Comparison of ENCODE assay signal across 1 cellular context in genomic region chr2:219104107-219105050, GRCh38.
TF ChIP-seq lines count a peak whose summit lies in the region.

No MANE protein-coding gene starts in this region.

TF ChIP-seq in HepG2, 621 proteins besides CTCF, POLR2A, EP300 and RAD21 (continued from another document and continues in another):
- TF ChIP-seq ZBTB10 (CRISPR knock-in tag; IDR thresholded peaks at IDR 0.05; ENCODE audit: borderline replicate concordance) (no peak), ATF6 (CRISPR knock-in tag; conservative IDR thresholded peaks at IDR 0.05) (no peak), ZNF260 (CRISPR knock-in tag; IDR thresholded peaks at IDR 0.05; ENCODE audit: borderline replicate concordance, low read depth) (no peak), RFXAP (CRISPR knock-in tag; IDR thresholded peaks at IDR 0.05; ENCODE audit: borderline replicate concordance) (no peak), REST (IDR thresholded peaks at IDR 0.05; ENCODE audit: borderline replicate concordance in 1 of 2, low read depth in 1 of 2, low read length in 2 of 2) (no peak), PAWR (CRISPR knock-in tag; IDR thresholded peaks at IDR 0.05; ENCODE audit: borderline replicate concordance) (no peak), LCORL (IDR thresholded peaks at IDR 0.05) (no peak), LCORL (CRISPR knock-in tag; IDR thresholded peaks at IDR 0.05) (no peak), ZFY (CRISPR knock-in tag; IDR thresholded peaks at IDR 0.05) (no peak), ZNF275 (CRISPR knock-in tag; IDR thresholded peaks at IDR 0.05; ENCODE audit: borderline replicate concordance) (no peak), TCF7L2 (IDR thresholded peaks at IDR 0.05; ENCODE audit: low read depth, low read length) (no peak), EEA1 (CRISPR knock-in tag; IDR thresholded peaks at IDR 0.05; ENCODE audit: borderline replicate concordance) (no peak), TSC22D2 (CRISPR knock-in tag; IDR thresholded peaks at IDR 0.05; ENCODE audit: borderline replicate concordance) (no peak; the same call in 1 of the 2 replicates), ZNF496 (CRISPR knock-in tag; IDR thresholded peaks at IDR 0.05; ENCODE audit: insufficient replicate concordance) (no peak), TERF1 (CRISPR knock-in tag; IDR thresholded peaks at IDR 0.05) (no peak), NR0B2 (CRISPR knock-in tag; IDR thresholded peaks at IDR 0.05) (no peak), ZNF674 (CRISPR knock-in tag; IDR thresholded peaks at IDR 0.05; ENCODE audit: low read depth) (no peak), KAT2B (IDR thresholded peaks at IDR 0.05; ENCODE audit: borderline replicate concordance, low read depth, low read length) (no peak), KLF6 (CRISPR knock-in tag; IDR thresholded peaks at IDR 0.05) (no peak), ZNF20 (CRISPR knock-in tag; IDR thresholded peaks at IDR 0.05) (no peak), HNF4G (IDR thresholded peaks at IDR 0.05; ENCODE audit: borderline replicate concordance, low read depth, low read length) (no peak), HNF4G (CRISPR knock-in tag; IDR thresholded peaks at IDR 0.05; ENCODE audit: borderline replicate concordance, low read depth) (no peak), AGO1 (IDR thresholded peaks at IDR 0.05; ENCODE audit: low read depth, low read length, poor library complexity, severe bottlenecking) (no peak), ZBTB39 (CRISPR knock-in tag; IDR thresholded peaks at IDR 0.05) (no peak), MXI1 (IDR thresholded peaks at IDR 0.05; ENCODE audit: borderline replicate concordance, low read depth, low read length) (no peak), ZBED4 (CRISPR knock-in tag; IDR thresholded peaks at IDR 0.05; ENCODE audit: borderline replicate concordance) (0 out of 2 replicates have a peak, but pooled peaks have one; percentile 19), ZNF773 (CRISPR knock-in tag; IDR thresholded peaks at IDR 0.05; ENCODE audit: borderline replicate concordance) (no peak), MAZ (IDR thresholded peaks at IDR 0.05; ENCODE audit: borderline replicate concordance, low read depth, low read length) (no peak), MAZ (CRISPR knock-in tag; IDR thresholded peaks at IDR 0.05; ENCODE audit: low read depth) (no peak), GZF1 (CRISPR knock-in tag; IDR thresholded peaks at IDR 0.05) (no peak), ATF3 (CRISPR knock-in tag; IDR thresholded peaks at IDR 0.05) (no peak), AHR (CRISPR knock-in tag; IDR thresholded peaks at IDR 0.05) (no peak)
